27 cellular contexts compared by ENCODE assay signal in genomic region chr2:191345788-191346187, GRCh38.
DNase-seq lines count a peak whose midpoint lies in the region; ATAC-seq and TF ChIP-seq lines count a peak whose summit lies in the region.
"Had no signal": no experiment of that assay in that cellular context is flagged by ENCODE, and none has a peak within 500 bp of the region (broad histone marks: within the 10 kb centered on the region; RNA-seq: fewer than 3 reads in every experiment).

No MANE protein-coding gene starts in this region.

- H3K36me3 ChIP-seq in HCT116 (ENCODE audit: control insufficient read depth in 1 of 2, insufficient read depth in 2 of 2, low read length in 2 of 2) (peaks cover 0 to 9% of the 10 kb centered on the region in 2 experiments; a peak in 1 of 4 replicates), adipocyte (ENCODE audit: control insufficient read depth, insufficient read depth, low read length, severe bottlenecking) (peaks cover 41% of the 10 kb centered on the region), upper lobe of left lung (no peaks in the 10 kb centered on the region), gastroesophageal sphincter (no peaks in the 10 kb centered on the region)
- H3K36me3 ChIP-seq: neutrophil had no signal

- no peak overlapping the region for H3K27ac ChIP-seq in HCT116 (ENCODE audit: low read depth, low read length)
- peak overlapping the region in 3 of 4 donors; percentile 3 to 69 (median 48) for H3K27ac ChIP-seq in upper lobe of left lung
- no peak overlapping the region for H3K27ac ChIP-seq in right cardiac atrium (ENCODE audit: low read length)
- H3K27ac ChIP-seq in gastroesophageal sphincter, result no peak overlapping the region
- H3K27ac ChIP-seq: neutrophil had no signal

- TF ChIP-seq POLR2A in HCT116 (IDR thresholded peaks at IDR 0.05; ENCODE audit: borderline replicate concordance, extremely low read depth, insufficient read depth, insufficient read length), result no peak
- TF ChIP-seq POLR2A in upper lobe of left lung (IDR thresholded peaks at IDR 0.05), result no peak
- no peak for TF ChIP-seq POLR2A in gastroesophageal sphincter (IDR thresholded peaks at IDR 0.05)

- no peak overlapping the region for H3K4me3 ChIP-seq in HCT116 (replicated peaks in 1 of 2; ENCODE audit: low read depth in 1 of 2, low read length in 2 of 2)
- H3K4me3 ChIP-seq in adipocyte (ENCODE audit: low read length), result no peak overlapping the region
- no peak overlapping the region for H3K4me3 ChIP-seq in fibroblast of the aortic adventitia (ENCODE audit: low read depth, low read length)
- H3K4me3 ChIP-seq in upper lobe of left lung, result no peak overlapping the region
- no peak overlapping the region for H3K4me3 ChIP-seq in right cardiac atrium (ENCODE audit: low read length)
- no peak overlapping the region for H3K4me3 ChIP-seq in gastroesophageal sphincter
- H3K4me3 ChIP-seq: GM23338, lung had no signal

- RAD21 ChIA-PET in HCT116 (lab: Charles Lee; ENCODE audit: low non-redundant PET in 1 of 2, low total read pairs in 2 of 2, uncharacterized antibody in 2 of 2, unreplicated experiment in 2 of 2), result no interaction called here

- no peaks in the 10 kb centered on the region for H3K27me3 ChIP-seq in HCT116 (ENCODE audit: insufficient read depth, low read length)
- no peaks in the 10 kb centered on the region for H3K27me3 ChIP-seq in adipocyte (replicated peaks; ENCODE audit: control insufficient read depth, insufficient read depth, low read length)
- H3K27me3 ChIP-seq in upper lobe of left lung, result no peaks in the 10 kb centered on the region
- no peaks in the 10 kb centered on the region for H3K27me3 ChIP-seq in right cardiac atrium (ENCODE audit: control insufficient read depth, insufficient read depth)
- no peaks in the 10 kb centered on the region for H3K27me3 ChIP-seq in gastroesophageal sphincter
- H3K27me3 ChIP-seq: neutrophil had no signal

- H3K4me1 ChIP-seq in HCT116 (ENCODE audit: control insufficient read depth in 1 of 2, insufficient read depth in 2 of 2, low read length in 2 of 2) (peaks cover 0 to 17% of the 10 kb centered on the region in 2 experiments; a peak in 1 of 4 replicates), adipocyte (ENCODE audit: control insufficient read depth, insufficient read depth, low read length) (peaks cover 19% of the 10 kb centered on the region), upper lobe of left lung (peaks cover 0 to 36% (median 18%) of the 10 kb centered on the region in 4 donors), right cardiac atrium (ENCODE audit: control insufficient read depth, insufficient read depth, low read length) (no peaks in the 10 kb centered on the region), gastroesophageal sphincter (peaks cover 0 to 31% (median 0%) of the 10 kb centered on the region in 3 donors)

- no peak overlapping the region for H3K4me2 ChIP-seq in HCT116 (ENCODE audit: low read length)
- H3K4me2 ChIP-seq: GM23338 had no signal

- POLR2A ChIA-PET in HCT116 (lab: Charles Lee), result no interaction called here

- H3K9me3 ChIP-seq in HCT116 (ENCODE audit: control insufficient read depth in 1 of 2, insufficient read depth in 1 of 2, low read depth in 1 of 2, low read length in 2 of 2) (no peaks in the 10 kb centered on the region), adipocyte (ENCODE audit: control insufficient read depth, low read length) (no peaks in the 10 kb centered on the region), upper lobe of left lung (no peaks in the 10 kb centered on the region), right cardiac atrium (ENCODE audit: control insufficient read depth, low read length) (no peaks in the 10 kb centered on the region), gastroesophageal sphincter (no peaks in the 10 kb centered on the region)
- H3K9me3 ChIP-seq: neutrophil had no signal

- no TSS peak for BruUV-seq in HCT116 (replicated peaks; lab: Mats Ljungman, UMichigan)

- no peak for TF ChIP-seq RAD21 in HCT116 (IDR thresholded peaks at IDR 0.05; ENCODE audit: low read depth)

- no peak overlapping the region for H3K9ac ChIP-seq in HCT116 (ENCODE audit: low read length)
- H3K9ac ChIP-seq in adipocyte (ENCODE audit: low read length), result no peak overlapping the region

- TF ChIP-seq CTCF in HCT116 (IDR thresholded peaks at IDR 0.05 in 2 of 3, conservative IDR thresholded peaks at IDR 0.05 in 1 of 3; ENCODE audit: borderline replicate concordance in 1 of 3, insufficient read depth in 1 of 3, low read depth in 2 of 3, low read length in 2 of 3) (no peak), fibroblast of the aortic adventitia (IDR thresholded peaks at IDR 0.05; ENCODE audit: insufficient read depth, low read length) (no peak), upper lobe of left lung (IDR thresholded peaks at IDR 0.05) (no peak), gastroesophageal sphincter (IDR thresholded peaks at IDR 0.05) (no peak)

- H4K20me1 ChIP-seq in HCT116 (ENCODE audit: insufficient read depth), result no peaks in the 10 kb centered on the region

- no peak overlapping the region for H2AFZ ChIP-seq in HCT116 (ENCODE audit: low read depth, low read length, poor library complexity, severe bottlenecking)
- H2AFZ ChIP-seq: GM23338 had no signal

- intact Hi-C loops in HCT116 (cut with micrococcal nuclease) (no loop called here), right cardiac atrium (cut with DNase I) (no loop called here)

- ATAC-seq in HCT116, result no peak
- no peak for ATAC-seq in upper lobe of left lung (ENCODE audit: low FRiP score in 2 of 2)
- ATAC-seq in right cardiac atrium, result no peak
- no peak for ATAC-seq in gastroesophageal sphincter
- ATAC-seq: CD8-positive, alpha-beta T cell; GM23338; Right ventricle myocardium inferior; stimulated activated naive B cell treated with anti-CD40 and anti-IgM and Interleukin-4, amounts not matched to agents 10 μg/mL and 1 μg/mL and 100 μg/mL, for 72 hours had no signal

- DNase-seq in HCT116 (ENCODE audit: low read depth, low spot score), result no peak
- peak; percentile 37 for DNase-seq in adipocyte (ENCODE audit: low read depth)
- peak; percentile 28 for DNase-seq in fibroblast of the aortic adventitia (ENCODE audit: low read depth)
- DNase-seq in upper lobe of left lung, result no peak
- DNase-seq in right cardiac atrium, result no peak
- DNase-seq in GM19238 (ENCODE audit: insufficient read length, low spot score), result no peak
- DNase-seq: activated B cell treated with CpG ODN at 0.5 μM for 24 hours; activated CD4-positive, alpha-beta T cell treated with anti-CD3 and anti-CD28 coated beads, Interleukin-2, amount 50 U/mL, for 4 hours; activated CD8-positive, alpha-beta memory T cell treated with anti-CD3 and anti-CD28 coated beads, Interleukin-2, amount 50 U/mL, for 48 hours; activated effector memory CD4-positive, alpha-beta T cell treated with Interleukin-2 at 50 U/mL for 16 hours; activated naive CD8-positive, alpha-beta T cell treated with anti-CD3 and anti-CD28 coated beads, Interleukin-2, amount 10 ng/mL, durations not matched to agents 7 days and 5 days; AML-193; CD8-positive, alpha-beta T cell; foreskin fibroblast; hypothalamus; KG1; MV-4-11; NCI-H187 treated with DMSO at 0.1 percent for 48 hours; NCI-H748 treated with DMSO at 0.1 percent for 48 hours; stimulated activated CD4-positive, alpha-beta T cell treated with anti-CD3 and anti-CD28 coated beads, Interleukin-2, amount 100 ng/mL, for 48 hours; stimulated activated naive B cell treated with anti-CD40 and anti-IgM and Interleukin-4, amounts not matched to agents 10 μg/mL and 1 μg/mL and 100 μg/mL, for 72 hours; T-helper 9 cell had no signal

- TF ChIP-seq EP300 in upper lobe of left lung (IDR thresholded peaks at IDR 0.05), result peak in 1 of 4 donors; percentile 47
- TF ChIP-seq EP300 in gastroesophageal sphincter (IDR thresholded peaks at IDR 0.05), result no peak

- no peaks in the 10 kb centered on the region for H3K79me2 ChIP-seq in HCT116 (ENCODE audit: insufficient read depth, low read length)

- CTCF ChIA-PET in HCT116 (lab: Charles Lee), result no interaction called here

- H3K9me2 ChIP-seq in HCT116 (ENCODE audit: insufficient read depth), result no peaks in the 10 kb centered on the region

TF ChIP-seq in HCT116, 20 proteins besides CTCF, POLR2A, EP300 and RAD21 (continues in another document):
- TF ChIP-seq TCF7L2 (IDR thresholded peaks at IDR 0.05; ENCODE audit: borderline replicate concordance, extremely low read depth, insufficient read depth, insufficient read length) (no peak), FOSL1 (IDR thresholded peaks at IDR 0.05; ENCODE audit: low read depth) (0 out of 2 replicates have a peak, but pooled peaks have one; percentile 24), EZH2 (IDR thresholded peaks at IDR 0.05) (no peak), POLR2AphosphoS5 (IDR thresholded peaks at IDR 0.05; ENCODE audit: low read depth, low read length) (no peak), REST (IDR thresholded peaks at IDR 0.05; ENCODE audit: low read depth) (no peak), ELF1 (IDR thresholded peaks at IDR 0.05; ENCODE audit: borderline replicate concordance, low read depth) (no peak), ATF3 (IDR thresholded peaks at IDR 0.05) (no peak), ZFX (IDR thresholded peaks at IDR 0.05) (no peak), SRF (IDR thresholded peaks at IDR 0.05; ENCODE audit: low read depth) (no peak)

Comparison
In these comparisons a context has a peak if more than half of its experiments do, and no peak if none do; other contexts are left out.
1. DNase-seq: peak in adipocyte (single experiment) and fibroblast of the aortic adventitia (single experiment); none in HCT116 (single experiment), upper lobe of left lung (0 of 2), right cardiac atrium (0 of 3) and GM19238 (single experiment).
2. H3K27ac ChIP-seq: peak in upper lobe of left lung (3 of 4); none in HCT116 (single experiment), right cardiac atrium (single experiment) and gastroesophageal sphincter (0 of 4).